ENCODE assay signal across 13 cellular contexts in genomic region chr17:1646199-1646875, GRCh38. TPM values are rescaled to one million over a fixed set of nuclear protein-coding genes. Genes with fewer than 3 reads are reported as not detected.
A peak's percentile ranks its signal among the peaks of the same experiment; 100 is the strongest.
DNase-seq lines count a peak whose midpoint lies in the region; ATAC-seq lines count a peak whose summit lies in the region.
"Had no signal": no experiment of that assay in that cellular context is flagged by ENCODE, and none has a peak within 500 bp of the region (broad histone marks: within the 10 kb centered on the region; RNA-seq: fewer than 3 reads in every experiment).

No MANE protein-coding gene starts in this region.

- H3K4me1 Mint-ChIP-seq in CD8-positive, alpha-beta memory T cell, result peaks cover 9 to 32% (median 14%) of the 10 kb centered on the region in 3 donors
- H3K4me1 Mint-ChIP-seq in T-cell, result peaks cover 21 to 40% (median 26%) of the 10 kb centered on the region in 3 donors

- no peak for DNase-seq in CD8-positive, alpha-beta memory T cell
- no peak for DNase-seq in T-cell
- no peak for DNase-seq in NCI-H1417 treated with DMSO at 0.1 percent for 48 hours (lab: John Stamatoyannopoulos, UW)
- DNase-seq in NCI-H1105 (lab: John Stamatoyannopoulos, UW), result no peak
- DNase-seq in NCI-H82 (lab: John Stamatoyannopoulos, UW), result no peak
- no peak for DNase-seq in AML-193 (lab: John Stamatoyannopoulos, UW)
- DNase-seq: activated T-cell treated with anti-CD3 and anti-CD28 coated beads, Interleukin-2, amount 50 U/mL, for 1 hour; brain microvascular endothelial cell; SHP77 treated with DMSO at 0.1 percent for 48 hours had no signal

- POLR2A ChIA-PET in CD8-positive, alpha-beta memory T cell (lab: Charles Lee), result interaction anchor here (1.7 kb wide), 2 partner anchors 17 to 84 kb away, joined by 4 to 7 read pairs; partner anchors contain the start of genes PITPNA and SLC43A2
- POLR2A ChIA-PET in T-cell (lab: Charles Lee), result interaction anchor here (0.5 kb wide), 2 partner anchors 11 to 398 kb away, joined by 4 to 14 read pairs; no protein-coding TSS in a partner anchor

- no peaks in the 10 kb centered on the region for H3K9me3 Mint-ChIP-seq in CD8-positive, alpha-beta memory T cell
- no peaks in the 10 kb centered on the region for H3K9me3 Mint-ChIP-seq in T-cell

- H3K36me3 Mint-ChIP-seq in CD8-positive, alpha-beta memory T cell, result peaks cover 0 to 12% (median 0%) of the 10 kb centered on the region in 3 donors
- peaks cover under 1% of the 10 kb centered on the region for H3K36me3 Mint-ChIP-seq in T-cell

- H3K4me3 Mint-ChIP-seq in CD8-positive, alpha-beta memory T cell, result peak overlapping the region in 4 of 7 donors; percentile 8 to 76 (median 25)
- peak overlapping the region in 2 of 3 donors; percentile 24 to 87 for H3K4me3 Mint-ChIP-seq in T-cell

- H3K27ac ChIP-seq in CD8-positive, alpha-beta memory T cell (ENCODE audit: low read depth, low read length), result no peak overlapping the region
- H3K27ac ChIP-seq in skeletal muscle tissue (ENCODE audit: low read depth, low read length), result peak overlapping the region; percentile 64
- H3K27ac ChIP-seq: brain microvascular endothelial cell, hepatocyte had no signal

- no peak overlapping the region for H3K4me3 ChIP-seq in CD8-positive, alpha-beta memory T cell (ENCODE audit: low read length)
- no peak overlapping the region for H3K4me3 ChIP-seq in iPS-15b (ENCODE audit: low read depth, low read length)
- H3K4me3 ChIP-seq in skeletal muscle tissue (ENCODE audit: low read length in 3 of 3), result peak overlapping the region; percentile 45 to 62 (median 54)
- H3K4me3 ChIP-seq: hepatocyte had no signal

- H3K36me3 ChIP-seq in CD8-positive, alpha-beta memory T cell (ENCODE audit: insufficient read depth, low read length), result peaks cover 8% of the 10 kb centered on the region
- H3K36me3 ChIP-seq in iPS-15b (ENCODE audit: control insufficient read depth, insufficient read depth, low read length) (peaks cover 15% of the 10 kb centered on the region), skeletal muscle tissue (ENCODE audit: control insufficient read depth in 3 of 3, insufficient read depth in 3 of 3, low read length in 3 of 3) (peaks cover 26 to 35% (median 29%) of the 10 kb centered on the region in 3 donors)

- H3K4me1 ChIP-seq in CD8-positive, alpha-beta memory T cell (ENCODE audit: insufficient read depth, low read length), result peaks cover 24% of the 10 kb centered on the region
- H3K4me1 ChIP-seq in iPS-15b (ENCODE audit: control insufficient read depth, insufficient read depth, low read length), result peaks cover 2% of the 10 kb centered on the region
- peaks cover 44 to 60% (median 55%) of the 10 kb centered on the region in 3 donors for H3K4me1 ChIP-seq in skeletal muscle tissue (ENCODE audit: control insufficient read depth in 3 of 3, insufficient read depth in 3 of 3, low read length in 3 of 3)

- ATAC-seq in T-cell (replicated peaks in 1 of 4), result no peak

- no peaks in the 10 kb centered on the region for H3K27me3 Mint-ChIP-seq in CD8-positive, alpha-beta memory T cell
- no peaks in the 10 kb centered on the region for H3K27me3 Mint-ChIP-seq in T-cell

- no peaks in the 10 kb centered on the region for H3K9me3 ChIP-seq in CD8-positive, alpha-beta memory T cell (ENCODE audit: low read length)
- H3K9me3 ChIP-seq in iPS-15b (ENCODE audit: control insufficient read depth, insufficient read depth, low read length), result no peaks in the 10 kb centered on the region
- no peaks in the 10 kb centered on the region for H3K9me3 ChIP-seq in skeletal muscle tissue (ENCODE audit: control insufficient read depth in 3 of 3, low read length in 3 of 3)
- H3K9me3 ChIP-seq: prostate gland had no signal

- peak overlapping the region; percentile 24 for H3K9ac ChIP-seq in iPS-15b (ENCODE audit: low read depth, low read length)
- H3K9ac ChIP-seq in skeletal muscle tissue (ENCODE audit: low read depth in 1 of 3, low read length in 3 of 3), result peak overlapping the region in 2 of 3 donors; percentile 54 to 61

- CTCF ChIA-PET in CD8-positive, alpha-beta memory T cell (lab: Charles Lee), result interaction anchor here (0.7 to 4.5 kb wide), 2 partner anchors 16 to 20 kb away, joined by 3 to 49 read pairs; partner anchors contain the start of gene SLC43A2
- CTCF ChIA-PET in T-cell (lab: Charles Lee), result no interaction called here

- no peaks in the 10 kb centered on the region for H3K27me3 ChIP-seq in CD8-positive, alpha-beta memory T cell (ENCODE audit: insufficient read depth, low read length, poor library complexity, severe bottlenecking)
- H3K27me3 ChIP-seq in iPS-15b (ENCODE audit: control insufficient read depth, insufficient read depth, low read length) (peaks cover 6% of the 10 kb centered on the region), skeletal muscle tissue (ENCODE audit: control insufficient read depth in 3 of 3, insufficient read depth in 3 of 3, low read length in 3 of 3) (no peaks in the 10 kb centered on the region)
- H3K27me3 ChIP-seq: brain microvascular endothelial cell, hepatocyte had no signal

- peak overlapping the region in 2 of 8 donors; percentile 51 to 58 for H3K27ac Mint-ChIP-seq in CD8-positive, alpha-beta memory T cell
- H3K27ac Mint-ChIP-seq in T-cell, result peak overlapping the region in 1 of 2 donors; percentile 27

RNA-seq across cellular contexts. Expression of gene SCARF1, which starts 0.8 kb away (rescaled TPM):
- under 1 TPM; 0.71 to 0.94 TPM for total RNA-seq in CD8-positive, alpha-beta memory T cell
- 0.39 TPM for polyA plus RNA-seq in CD8-positive, alpha-beta memory T cell
- total RNA-seq in T-cell (1 to 10 TPM in 4 of 5 donors, under 1 TPM in 1; 0.83 to 2.0 (median 1.5) TPM), skeletal muscle tissue (5.7 TPM)

RNA-seq across cellular contexts. Expression of gene RILP, which starts 3.3 kb away (rescaled TPM):
- total RNA-seq in CD8-positive, alpha-beta memory T cell, result 1 to 10 TPM; 2.1 to 3.0 TPM
- polyA plus RNA-seq in CD8-positive, alpha-beta memory T cell, result 3.7 TPM
- total RNA-seq in T-cell, result 1 to 10 TPM; 1.2 to 2.9 (median 2.0) TPM
- total RNA-seq in skeletal muscle tissue, result 9.9 TPM

RNA-seq across cellular contexts. Expression of gene SLC43A2, which starts 17.7 kb away (rescaled TPM):
- 10 to 100 TPM in 1 of 2 experiments, 1 to 10 TPM in 1; 9.0 to 10.2 TPM for total RNA-seq in CD8-positive, alpha-beta memory T cell
- 1.6 TPM for polyA plus RNA-seq in CD8-positive, alpha-beta memory T cell
- total RNA-seq in T-cell (10 to 100 TPM in 1 of 5 donors, 1 to 10 TPM in 4; 3.8 to 14.7 (median 7.8) TPM), skeletal muscle tissue (4.7 TPM)

RNA-seq across cellular contexts. Expression of gene PRPF8, which starts 38.3 kb away (rescaled TPM):
- 100 to 1,000 TPM; 430 to 447 TPM for total RNA-seq in CD8-positive, alpha-beta memory T cell
- polyA plus RNA-seq in CD8-positive, alpha-beta memory T cell, result 209 TPM
- total RNA-seq in T-cell (100 to 1,000 TPM; 387 to 543 (median 409) TPM), skeletal muscle tissue (96.0 TPM)

Comparison
In these comparisons a context has a peak if more than half of its experiments do, and no peak if none do; other contexts are left out.
1. H3K4me3 ChIP-seq: peak in skeletal muscle tissue (3 of 3); none in CD8-positive, alpha-beta memory T cell (single experiment) and iPS-15b (single experiment).